In the genomic region with DNA sequence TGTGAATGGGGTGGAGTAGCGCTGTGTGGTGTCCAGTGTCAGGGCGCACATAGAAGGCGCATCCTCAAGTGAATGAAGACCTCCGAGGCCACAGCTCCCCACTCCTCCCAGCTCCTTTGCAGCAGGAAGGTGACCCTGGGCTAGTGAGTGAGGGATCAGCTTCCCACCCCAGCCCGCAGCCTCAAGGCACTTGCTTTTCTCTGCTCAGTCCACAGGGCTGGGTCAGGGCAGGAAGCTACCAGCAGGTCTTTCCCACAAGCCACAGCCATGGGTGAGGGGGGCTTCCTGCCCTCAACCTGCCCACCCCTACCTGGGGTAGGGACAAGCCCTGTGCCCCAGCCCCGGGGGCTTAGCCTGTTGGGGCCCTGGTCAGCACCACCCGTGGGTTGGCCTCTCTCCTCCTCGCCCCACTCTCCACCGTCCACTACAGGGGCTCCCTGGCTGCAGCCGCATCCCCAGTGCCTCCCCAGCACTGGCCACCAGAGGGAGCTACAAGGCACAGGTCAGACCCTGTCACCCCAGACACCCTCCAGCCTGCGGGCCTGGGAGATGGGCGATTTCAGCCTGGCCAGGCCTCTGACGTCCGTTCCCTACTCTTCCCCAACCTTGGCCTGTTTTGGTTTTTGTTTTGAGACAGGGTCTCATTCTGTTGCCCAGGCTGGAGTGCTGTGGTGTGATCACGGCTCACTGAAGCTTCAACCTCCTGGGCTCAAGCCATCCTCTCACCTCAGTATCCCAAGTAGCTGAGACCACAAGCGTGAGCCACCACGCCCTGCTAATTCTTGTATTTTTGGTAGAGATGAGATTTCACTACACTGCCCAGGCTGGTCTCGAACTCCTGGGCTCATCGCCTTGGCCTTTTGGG, we compare ENCODE assay signal across 8 cellular contexts. TPM values are rescaled to one million over a fixed set of nuclear protein-coding genes. Genes with fewer than 3 reads are reported as not detected.
DNase-seq lines count a peak whose midpoint lies in the region; ATAC-seq and TF ChIP-seq lines count a peak whose summit lies in the region.

No MANE protein-coding gene starts in this region.

- peaks cover 49% of the 10 kb centered on the region for H3K4me1 Mint-ChIP-seq in activated T-cell treated with anti-CD3 and anti-CD28 coated beads, Interleukin-2, amount 50 U/mL, for 72 hours (ENCODE audit: low read depth)
- H3K4me1 Mint-ChIP-seq in nephron progenitor cell, result peaks cover 5% of the 10 kb centered on the region
- peaks cover 83% of the 10 kb centered on the region for H3K4me1 Mint-ChIP-seq in stimulated activated naive CD8-positive, alpha-beta T cell treated with anti-CD3 and anti-CD28 coated beads, Interleukin-15, amount 100 ng/mL, for 72 hours

- peak overlapping the region; percentile 69 to 79 for H3K4me3 Mint-ChIP-seq in activated T-cell treated with anti-CD3 and anti-CD28 coated beads, Interleukin-2, amount 50 U/mL, for 72 hours
- peak overlapping the region; percentile 72 for H3K4me3 Mint-ChIP-seq in nephron progenitor cell
- H3K4me3 Mint-ChIP-seq in stimulated activated naive CD8-positive, alpha-beta T cell treated with anti-CD3 and anti-CD28 coated beads, Interleukin-15, amount 100 ng/mL, for 72 hours, result peak overlapping the region; percentile 78 to 84

- no peaks in the 10 kb centered on the region for H3K9me3 Mint-ChIP-seq in activated T-cell treated with anti-CD3 and anti-CD28 coated beads, Interleukin-2, amount 50 U/mL, for 72 hours
- H3K9me3 Mint-ChIP-seq in nephron progenitor cell, result no peaks in the 10 kb centered on the region
- no peaks in the 10 kb centered on the region for H3K9me3 Mint-ChIP-seq in stimulated activated naive CD8-positive, alpha-beta T cell treated with anti-CD3 and anti-CD28 coated beads, Interleukin-15, amount 100 ng/mL, for 72 hours

- peak; percentile 92 for TF ChIP-seq CTCF in nephron progenitor cell (IDR thresholded peaks at IDR 0.05)

- peak overlapping the region; percentile 12 for H3K27ac Mint-ChIP-seq in activated T-cell treated with anti-CD3 and anti-CD28 coated beads, Interleukin-2, amount 50 U/mL, for 72 hours
- H3K27ac Mint-ChIP-seq in nephron progenitor cell, result no peak overlapping the region
- no peak overlapping the region for H3K27ac Mint-ChIP-seq in stimulated activated naive CD8-positive, alpha-beta T cell treated with anti-CD3 and anti-CD28 coated beads, Interleukin-15, amount 100 ng/mL, for 72 hours

- H3K36me3 Mint-ChIP-seq in activated T-cell treated with anti-CD3 and anti-CD28 coated beads, Interleukin-2, amount 50 U/mL, for 72 hours (ENCODE audit: insufficient read depth in 2 of 2), result no peaks in the 10 kb centered on the region
- H3K36me3 Mint-ChIP-seq in nephron progenitor cell (ENCODE audit: low read depth), result no peaks in the 10 kb centered on the region

- no peaks in the 10 kb centered on the region for H3K27me3 Mint-ChIP-seq in activated T-cell treated with anti-CD3 and anti-CD28 coated beads, Interleukin-2, amount 50 U/mL, for 72 hours (ENCODE audit: low read depth)
- peaks cover 4% of the 10 kb centered on the region for H3K27me3 Mint-ChIP-seq in nephron progenitor cell (ENCODE audit: low read depth, poor library complexity)
- H3K27me3 Mint-ChIP-seq in stimulated activated naive CD8-positive, alpha-beta T cell treated with anti-CD3 and anti-CD28 coated beads, Interleukin-15, amount 100 ng/mL, for 72 hours, result no peaks in the 10 kb centered on the region

- peak; percentile 46 to 62 for ATAC-seq in activated T-cell treated with anti-CD3 and anti-CD28 coated beads, Interleukin-2, amount 50 U/mL, for 72 hours (replicated peaks in 1 of 2)
- ATAC-seq in stimulated activated naive CD8-positive, alpha-beta T cell treated with anti-CD3 and anti-CD28 coated beads, Interleukin-15, amount 100 ng/mL, for 72 hours, result peak; percentile 47
- ATAC-seq in HG02763 (IDR thresholded peaks at IDR 0.05; ENCODE audit: unreplicated experiment), result no peak

- DNase-seq in D341Med (ENCODE audit: low spot score), result peak; percentile 76
- DNase-seq in HCEC 1CT, result peak; percentile 43
- peak; percentile 84 for DNase-seq in OCI-M1 (lab: John Stamatoyannopoulos, UW)
- DNase-seq in activated T-cell treated with anti-CD3 and anti-CD28 coated beads, Interleukin-2, amount 50 U/mL, for 72 hours, result peak; percentile 85 to 91
- DNase-seq in fibroblast of peridontal ligament (ENCODE audit: extremely low read depth), result peak; percentile 35
- peak; percentile 91 for DNase-seq in nephron progenitor cell
- DNase-seq in stimulated activated naive CD8-positive, alpha-beta T cell treated with anti-CD3 and anti-CD28 coated beads, Interleukin-15, amount 100 ng/mL, for 72 hours, result peak; percentile 76 to 79

RNA-seq across cellular contexts. Expression of a gene that starts 1.3 kb away (rescaled TPM):
- total RNA-seq in activated T-cell treated with anti-CD3 and anti-CD28 coated beads, Interleukin-2, amount 50 U/mL, for 72 hours, result 10 to 100 TPM; 23.9 to 27.5 TPM

RNA-seq across cellular contexts. Expression of a gene that starts 2.6 kb away (rescaled TPM):
- total RNA-seq in activated T-cell treated with anti-CD3 and anti-CD28 coated beads, Interleukin-2, amount 50 U/mL, for 72 hours, result 1 to 10 TPM; 1.6 to 1.8 TPM

RNA-seq across cellular contexts. Expression of a gene that starts 16.7 kb away (rescaled TPM):
- 10 to 100 TPM; 27.2 to 28.7 TPM for total RNA-seq in activated T-cell treated with anti-CD3 and anti-CD28 coated beads, Interleukin-2, amount 50 U/mL, for 72 hours

RNA-seq across cellular contexts. Expression of a gene that starts 24.6 kb away (rescaled TPM):
- total RNA-seq in activated T-cell treated with anti-CD3 and anti-CD28 coated beads, Interleukin-2, amount 50 U/mL, for 72 hours, result under 1 TPM; 0.28 to 0.48 TPM

RNA-seq across cellular contexts. Expression of a gene that starts 32.9 kb away (rescaled TPM):
- total RNA-seq in activated T-cell treated with anti-CD3 and anti-CD28 coated beads, Interleukin-2, amount 50 U/mL, for 72 hours, result under 1 TPM; 0.43 to 0.65 TPM

Comparison
In these comparisons a context has a peak if more than half of its experiments do, and no peak if none do; other contexts are left out.
1. DNase-seq: peak in every context shown above with its lines; median percentile 91 in nephron progenitor cell; 88 in activated T-cell treated with anti-CD3 and anti-CD28 coated beads, Interleukin-2, amount 50 U/mL, for 72 hours; 84 in OCI-M1; 78 in stimulated activated naive CD8-positive, alpha-beta T cell treated with anti-CD3 and anti-CD28 coated beads, Interleukin-15, amount 100 ng/mL, for 72 hours; 76 in D341Med; 43 in HCEC 1CT; 35 in fibroblast of peridontal ligament.